23 cellular contexts compared by ENCODE assay signal in the genomic region with DNA sequence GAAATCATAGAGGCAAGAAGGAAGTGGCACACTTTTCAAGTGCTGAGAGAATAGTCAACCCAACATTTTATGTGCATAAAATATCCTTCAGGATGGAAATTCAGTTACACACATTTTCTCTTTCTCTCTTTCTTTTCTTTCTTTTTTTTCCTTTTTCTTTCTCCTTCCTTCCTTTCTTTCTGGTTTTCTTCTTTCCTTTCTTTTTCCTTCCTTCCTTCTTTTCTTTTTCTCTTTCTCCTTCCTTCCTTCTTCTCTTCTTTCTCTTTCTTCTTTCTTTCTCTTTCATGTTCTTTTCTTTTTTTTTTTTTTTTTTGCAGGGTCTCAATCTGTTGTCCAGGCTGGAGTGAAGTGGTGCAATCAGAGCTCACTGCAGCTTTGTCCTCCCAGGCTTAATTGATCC. TPM values are rescaled to one million over a fixed set of nuclear protein-coding genes. Genes with fewer than 3 reads are reported as not detected.
DNase-seq lines count a peak whose midpoint lies in the region; ATAC-seq and TF ChIP-seq lines count a peak whose summit lies in the region.
"Had no signal": no experiment of that assay in that cellular context is flagged by ENCODE, and none has a peak within 500 bp of the region (broad histone marks: within the 10 kb centered on the region; RNA-seq: fewer than 3 reads in every experiment).

No MANE protein-coding gene starts in this region.

- no peaks in the 10 kb centered on the region for H3K9me3 Mint-ChIP-seq in activated naive CD4-positive, alpha-beta T cell treated with anti-CD3 and anti-CD28 coated beads, Interleukin-2, amount 50 U/mL, for 24 hours
- no peaks in the 10 kb centered on the region for H3K9me3 Mint-ChIP-seq in CD4-positive, alpha-beta T cell
- H3K9me3 Mint-ChIP-seq in memory B cell = no peaks in the 10 kb centered on the region

- no peaks in the 10 kb centered on the region for H3K27me3 Mint-ChIP-seq in activated naive CD4-positive, alpha-beta T cell treated with anti-CD3 and anti-CD28 coated beads, Interleukin-2, amount 50 U/mL, for 24 hours
- H3K27me3 Mint-ChIP-seq in CD4-positive, alpha-beta T cell = no peaks in the 10 kb centered on the region
- no peaks in the 10 kb centered on the region for H3K27me3 Mint-ChIP-seq in memory B cell
- H3K27me3 Mint-ChIP-seq: CD4-positive, alpha-beta memory T cell had no signal

- no peak overlapping the region for H3K56ac ChIP-seq in mesendoderm (ENCODE audit: low read length)

- H3K27me3 ChIP-seq in CD4-positive, alpha-beta T cell (ENCODE audit: control insufficient read depth, insufficient read depth, low read length) = no peaks in the 10 kb centered on the region
- H3K27me3 ChIP-seq in mesendoderm (ENCODE audit: insufficient read depth, low read length, poor library complexity) (no peaks in the 10 kb centered on the region), BE2C (0 out of 2 replicates have a peak, but pooled peaks cover 2% of the 10 kb centered on the region)
- H3K27me3 ChIP-seq: BLaER1 had no signal

- H4K8ac ChIP-seq in mesendoderm (ENCODE audit: low read depth, low read length) = no peak overlapping the region

- H2BK15ac ChIP-seq in mesendoderm (replicated peaks; ENCODE audit: low read depth) = no peak overlapping the region

- H3K4me2 ChIP-seq in mesendoderm (ENCODE audit: low read length) = no peak overlapping the region
- H3K4me2 ChIP-seq: BLaER1 had no signal

- no peak overlapping the region for H3K18ac ChIP-seq in mesendoderm (ENCODE audit: low read length)

- H3K27ac ChIP-seq in CD4-positive, alpha-beta T cell (ENCODE audit: low read depth, low read length) = no peak overlapping the region
- H3K27ac ChIP-seq in HEK293 (ENCODE audit: extremely low read depth, low read depth, low read length) = no peak overlapping the region
- no peak overlapping the region for H3K27ac ChIP-seq in mesendoderm (ENCODE audit: low read depth, low read length)
- H3K27ac ChIP-seq: BLaER1, GM23248 had no signal

- H3K79me2 ChIP-seq in mesendoderm (ENCODE audit: control insufficient read depth, insufficient read depth, low read length) = no peaks in the 10 kb centered on the region

- no peak overlapping the region for H2BK120ac ChIP-seq in mesendoderm (ENCODE audit: low read depth, low read length)

- CTCF ChIA-PET in CD4-positive, alpha-beta T cell (lab: Charles Lee) = interaction anchor here (0.7 kb wide), 1 partner anchor 54 kb away, joined by 4 read pairs; no protein-coding TSS in a partner anchor
- CTCF ChIA-PET in HEK293 (lab: Yijun Ruan, JAX) = interaction anchor here (0.8 kb wide), 1 partner anchor 364 kb away, joined by 3 read pairs; no protein-coding TSS in a partner anchor

- H3K23ac ChIP-seq in mesendoderm (ENCODE audit: low read length) = no peak overlapping the region

- H3K79me1 ChIP-seq in mesendoderm (ENCODE audit: low read length) = no peaks in the 10 kb centered on the region

- intact Hi-C loops in CD4-positive, alpha-beta T cell (cut with DNase I, micrococcal nuclease) = no loop called here

- DNase-seq in activated naive CD4-positive, alpha-beta T cell (lab: John Stamatoyannopoulos, UW) = no peak
- no peak for DNase-seq in CD4-positive, alpha-beta T cell
- DNase-seq in memory B cell (ENCODE audit: low spot score in 2 of 2) = no peak
- DNase-seq in mesendoderm = no peak
- DNase-seq in BE2C = no peak
- DNase-seq: CD4-positive, alpha-beta memory T cell; DMS153; GM23248; H9; NCI-H1105; NCI-H146; NCI-H2029; NCI-H2171; NCI-H345; NCI-H524 treated with DMSO at 0.1 percent for 48 hours; NCI-H82 had no signal

- H3K4me3 ChIP-seq in HEK293 (ENCODE audit: low read depth, low read length) = no peak overlapping the region
- no peak overlapping the region for H3K4me3 ChIP-seq in mesendoderm (ENCODE audit: low read length)
- H3K4me3 ChIP-seq in BE2C (ENCODE audit: low read depth, low read length) = no peak overlapping the region
- H3K4me3 ChIP-seq: BLaER1, GM23248 had no signal

- H3K4me1 Mint-ChIP-seq in activated naive CD4-positive, alpha-beta T cell treated with anti-CD3 and anti-CD28 coated beads, Interleukin-2, amount 50 U/mL, for 24 hours = peaks cover 21% of the 10 kb centered on the region
- H3K4me1 Mint-ChIP-seq in CD4-positive, alpha-beta T cell (ENCODE audit: low read depth) = peaks cover 7% of the 10 kb centered on the region
- H3K4me1 Mint-ChIP-seq in memory B cell = peaks cover 4% of the 10 kb centered on the region

- H2BK5ac ChIP-seq in mesendoderm (ENCODE audit: low read length) = no peak overlapping the region

- H3K9me3 ChIP-seq in CD4-positive, alpha-beta T cell (ENCODE audit: control insufficient read depth, low read length) = no peaks in the 10 kb centered on the region
- H3K9me3 ChIP-seq in HEK293 (ENCODE audit: control insufficient read depth, insufficient read depth, low read depth, low read length) = no peaks in the 10 kb centered on the region
- H3K9me3 ChIP-seq in BE2C = peaks cover 6% of the 10 kb centered on the region

- peak; percentile 25 for TF ChIP-seq CTCF in CD4-positive, alpha-beta T cell (IDR thresholded peaks at IDR 0.05)
- TF ChIP-seq CTCF in HEK293 (tag by site-specific recombination; IDR thresholded peaks at IDR 0.05) (no peak), BE2C (IDR thresholded peaks at IDR 0.05; ENCODE audit: low read depth, low read length) (no peak)

- no peak overlapping the region for H3K4me3 Mint-ChIP-seq in activated naive CD4-positive, alpha-beta T cell treated with anti-CD3 and anti-CD28 coated beads, Interleukin-2, amount 50 U/mL, for 24 hours
- H3K4me3 Mint-ChIP-seq in CD4-positive, alpha-beta T cell = no peak overlapping the region
- peak overlapping the region; percentile 3 for H3K4me3 Mint-ChIP-seq in memory B cell
- H3K4me3 Mint-ChIP-seq: CD4-positive, alpha-beta memory T cell; H9 had no signal

- no peak overlapping the region for H2AK5ac ChIP-seq in mesendoderm (ENCODE audit: low read length)

- H3K36me3 ChIP-seq in HEK293 (ENCODE audit: control insufficient read depth in 2 of 2, insufficient read depth in 1 of 2, low read length in 2 of 2) (no peaks in the 10 kb centered on the region), mesendoderm (ENCODE audit: control insufficient read depth, insufficient read depth, low read length) (no peaks in the 10 kb centered on the region), BE2C (no peaks in the 10 kb centered on the region)
- H3K36me3 ChIP-seq: BLaER1 had no signal

- no peak overlapping the region for H3K4ac ChIP-seq in mesendoderm (ENCODE audit: low read depth, low read length)

- no peak overlapping the region for H4K5ac ChIP-seq in mesendoderm (ENCODE audit: low read length)

- no peaks in the 10 kb centered on the region for H3K36me3 Mint-ChIP-seq in activated naive CD4-positive, alpha-beta T cell treated with anti-CD3 and anti-CD28 coated beads, Interleukin-2, amount 50 U/mL, for 24 hours
- no peaks in the 10 kb centered on the region for H3K36me3 Mint-ChIP-seq in CD4-positive, alpha-beta T cell (ENCODE audit: low read depth)
- no peaks in the 10 kb centered on the region for H3K36me3 Mint-ChIP-seq in memory B cell
- H3K36me3 Mint-ChIP-seq: CD4-positive, alpha-beta memory T cell had no signal

- no peak overlapping the region for H3K9ac ChIP-seq in mesendoderm (ENCODE audit: low read length)
- H3K9ac ChIP-seq: BLaER1, GM23248 had no signal

- POLR2A ChIA-PET in CD4-positive, alpha-beta T cell (lab: Charles Lee) = interaction anchor here (0.6 to 0.9 kb wide), 3 partner anchors 8 to 74 kb away, joined by 4 to 6 read pairs (median 5); no protein-coding TSS in a partner anchor
- POLR2A ChIA-PET in HEK293 (lab: Yijun Ruan, JAX) = interaction anchor here (0.6 kb wide), 1 partner anchor 262 kb away, joined by 4 read pairs; a partner anchor contains a TSS

- peak overlapping the region; percentile 87 for H3K27ac Mint-ChIP-seq in activated naive CD4-positive, alpha-beta T cell treated with anti-CD3 and anti-CD28 coated beads, Interleukin-2, amount 50 U/mL, for 24 hours
- no peak overlapping the region for H3K27ac Mint-ChIP-seq in CD4-positive, alpha-beta T cell
- peak overlapping the region; percentile 61 for H3K27ac Mint-ChIP-seq in memory B cell
- H3K27ac Mint-ChIP-seq: H9 had no signal

- no peak for ATAC-seq in CD4-positive, alpha-beta T cell (ENCODE audit: poor library complexity)
- ATAC-seq in memory B cell (ENCODE audit: low read depth) = no peak
- ATAC-seq: Panc1, SK-N-SH treated with all-trans-retinoic acid at 6 μM for 48 hours had no signal

- no peaks in the 10 kb centered on the region; the same call in 1 of the 2 replicates for H3K4me1 ChIP-seq in HEK293 (ENCODE audit: control insufficient read depth, insufficient read depth, low read length)
- H3K4me1 ChIP-seq in mesendoderm (ENCODE audit: control insufficient read depth, low read depth, low read length) = no peaks in the 10 kb centered on the region
- H3K4me1 ChIP-seq in BE2C = no peaks in the 10 kb centered on the region; the same call in none of the 2 replicates

TF ChIP-seq in HEK293, 187 proteins besides CTCF, POLR2A, EP300 and RAD21:
- TF ChIP-seq ZNF239 (tag by site-specific recombination; IDR thresholded peaks at IDR 0.05) (no peak), ZNF391 (tag by site-specific recombination; IDR thresholded peaks at IDR 0.05; ENCODE audit: borderline replicate concordance, low read depth) (no peak), ZNF366 (tag by site-specific recombination; conservative IDR thresholded peaks at IDR 0.05) (peak; percentile 92), ZNF623 (tag by site-specific recombination; IDR thresholded peaks at IDR 0.05) (no peak), ZNF561 (tag by site-specific recombination; IDR thresholded peaks at IDR 0.05; ENCODE audit: borderline replicate concordance) (no peak), ZSCAN16 (tag by site-specific recombination; IDR thresholded peaks at IDR 0.05) (no peak)

RNA-seq across cellular contexts. Expression of a gene that starts 38.7 kb away (rescaled TPM):
- not detected for total RNA-seq in CD4-positive, alpha-beta T cell
- 0.01 TPM for polyA plus RNA-seq in mesendoderm (2013, experiment 1 of 2)
- polyA plus RNA-seq in mesendoderm (2013, experiment 2 of 2) = 0.01 TPM
- polyA plus RNA-seq in BE2C (2012; ENCODE audit: insufficient read depth, insufficient read length, low read depth) = not detected
- total RNA-seq: A673; CD4-positive, alpha-beta memory T cell; GM23248; H9; HT1080 had no signal
- polyA plus RNA-seq: CD4-positive, alpha-beta memory T cell; GM23248 had no signal
